ENCODE assay signal across 14 cellular contexts in the genomic region with DNA sequence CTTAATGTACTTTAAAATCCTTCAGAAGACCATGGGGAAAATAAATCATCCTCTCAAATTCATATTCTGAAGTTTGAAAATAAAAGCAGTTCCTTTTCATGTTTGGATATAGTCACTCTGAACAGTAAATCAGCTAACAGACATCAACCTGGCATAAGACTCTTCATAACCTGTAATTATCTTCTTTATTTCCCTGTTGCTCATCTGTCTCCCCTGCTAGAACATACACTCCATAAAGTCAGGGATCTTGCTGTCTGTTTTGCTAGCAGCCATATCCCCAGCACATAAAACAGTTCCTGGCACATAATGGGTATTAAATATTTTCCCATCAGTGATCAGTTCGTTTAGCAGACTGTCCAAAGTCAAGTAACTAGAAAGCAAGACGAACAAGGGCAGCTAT. TPM values are rescaled to one million over a fixed set of nuclear protein-coding genes. Genes with fewer than 3 reads are reported as not detected.
DNase-seq lines count a peak whose midpoint lies in the region; ATAC-seq lines count a peak whose summit lies in the region.
"Had no signal": no experiment of that assay in that cellular context is flagged by ENCODE, and none has a peak within 500 bp of the region (broad histone marks: within the 10 kb centered on the region; RNA-seq: fewer than 3 reads in every experiment).

No MANE protein-coding gene starts in this region.

- no peaks in the 10 kb centered on the region for H3K36me3 Mint-ChIP-seq in stimulated activated memory B cell treated with anti-CD40 and anti-IgM and Interleukin-4, amounts not matched to agents 10 μg/mL and 1 μg/mL and 100 μg/mL, for 72 hours
- H3K36me3 Mint-ChIP-seq: activated naive CD8-positive, alpha-beta T cell; immature natural killer cell had no signal

- H3K27ac Mint-ChIP-seq in stimulated activated memory B cell treated with anti-CD40 and anti-IgM and Interleukin-4, amounts not matched to agents 10 μg/mL and 1 μg/mL and 100 μg/mL, for 72 hours: peak overlapping the region; percentile 13
- H3K27ac Mint-ChIP-seq: activated naive CD8-positive, alpha-beta T cell had no signal

- peaks cover 22% of the 10 kb centered on the region for H3K4me1 ChIP-seq in right cardiac atrium (ENCODE audit: control insufficient read depth, insufficient read depth, low read length)
- H3K4me1 ChIP-seq: Caco-2 had no signal

- WGBS in right cardiac atrium: 14% methylated on average over 2 of the region's 2 CpGs

- no peaks in the 10 kb centered on the region for H3K9me3 Mint-ChIP-seq in stimulated activated memory B cell treated with anti-CD40 and anti-IgM and Interleukin-4, amounts not matched to agents 10 μg/mL and 1 μg/mL and 100 μg/mL, for 72 hours
- H3K9me3 Mint-ChIP-seq: immature natural killer cell had no signal

- H3K4me3 Mint-ChIP-seq in stimulated activated memory B cell treated with anti-CD40 and anti-IgM and Interleukin-4, amounts not matched to agents 10 μg/mL and 1 μg/mL and 100 μg/mL, for 72 hours: no peak overlapping the region
- H3K4me3 Mint-ChIP-seq: activated naive CD8-positive, alpha-beta T cell had no signal

- H3K27ac ChIP-seq in right cardiac atrium (ENCODE audit: low read length): peak overlapping the region; percentile 35
- H3K27ac ChIP-seq: colonic mucosa had no signal

- intact Hi-C loops in right cardiac atrium (cut with DNase I): loop anchor here in 1 of 4 donors (10.0 kb wide), 1 partner anchor 48 kb away; no protein-coding TSS in a partner anchor

- DNase-seq in NCI-H1417 (lab: John Stamatoyannopoulos, UW): peak in 2 of 3 experiments; percentile 9 to 79
- no peak for DNase-seq in NCI-H1417 treated with DMSO at 0.1 percent for 48 hours (lab: John Stamatoyannopoulos, UW)
- peak; percentile 57 for DNase-seq in NCI-H748 (lab: John Stamatoyannopoulos, UW; ENCODE audit: unreplicated experiment)
- no peak for DNase-seq in right cardiac atrium
- no peak for DNase-seq in hepatic stellate cell (ENCODE audit: low spot score)
- DNase-seq in OCI-M2 (lab: John Stamatoyannopoulos, UW; ENCODE audit: unreplicated experiment): no peak
- DNase-seq in NCI-H1694 treated with DMSO at 0.1 percent for 48 hours (lab: John Stamatoyannopoulos, UW): no peak
- DNase-seq: Caco-2, colonic mucosa, immature natural killer cell, NCI-H2029 had no signal

- H3K9me3 ChIP-seq in right cardiac atrium (ENCODE audit: control insufficient read depth, low read length): no peaks in the 10 kb centered on the region
- H3K9me3 ChIP-seq: Caco-2, colonic mucosa had no signal

- ATAC-seq in right cardiac atrium: no peak
- ATAC-seq in stimulated activated memory B cell treated with anti-CD40 and anti-IgM and Interleukin-4, amounts not matched to agents 10 μg/mL and 1 μg/mL and 100 μg/mL, for 72 hours: no peak

- peaks cover 51% of the 10 kb centered on the region for H3K4me1 Mint-ChIP-seq in stimulated activated memory B cell treated with anti-CD40 and anti-IgM and Interleukin-4, amounts not matched to agents 10 μg/mL and 1 μg/mL and 100 μg/mL, for 72 hours

- no peaks in the 10 kb centered on the region for H3K27me3 ChIP-seq in right cardiac atrium (ENCODE audit: control insufficient read depth, insufficient read depth)
- H3K27me3 ChIP-seq: colonic mucosa had no signal

- no peak overlapping the region for H3K4me3 ChIP-seq in right cardiac atrium (ENCODE audit: low read length)
- H3K4me3 ChIP-seq: colonic mucosa, skin epidermis had no signal

- no peaks in the 10 kb centered on the region for H3K27me3 Mint-ChIP-seq in stimulated activated memory B cell treated with anti-CD40 and anti-IgM and Interleukin-4, amounts not matched to agents 10 μg/mL and 1 μg/mL and 100 μg/mL, for 72 hours
- H3K27me3 Mint-ChIP-seq: activated naive CD8-positive, alpha-beta T cell had no signal

RNA-seq across cellular contexts. Expression of a gene that starts 11.2 kb away (rescaled TPM):
- total RNA-seq in right cardiac atrium: 10 to 100 TPM; 51.8 to 66.9 (median 59.1) TPM
- polyA plus RNA-seq in right cardiac atrium: 40.9 TPM

Comparison
In these comparisons a context has a peak if more than half of its experiments do, and no peak if none do; other contexts are left out.
1. DNase-seq: peak in NCI-H1417 (2 of 3) and NCI-H748 (single experiment); none in NCI-H1417 treated with DMSO at 0.1 percent for 48 hours (single experiment), right cardiac atrium (0 of 3), hepatic stellate cell (single experiment), OCI-M2 (single experiment) and NCI-H1694 treated with DMSO at 0.1 percent for 48 hours (single experiment).